In genomic region chr5:80466669-80467485, GRCh38 we compare ENCODE assay signal across 12 cellular contexts. TPM values are rescaled to one million over a fixed set of nuclear protein-coding genes. Genes with fewer than 3 reads are reported as not detected.
DNase-seq lines count a peak whose midpoint lies in the region; ATAC-seq and FAIRE-seq lines count a peak whose summit lies in the region.
"Had no signal": no experiment of that assay in that cellular context is flagged by ENCODE, and none has a peak within 500 bp of the region (broad histone marks: within the 10 kb centered on the region; RNA-seq: fewer than 3 reads in every experiment).

No MANE protein-coding gene starts in this region.

- H3K4me3 ChIP-seq in adipocyte (ENCODE audit: low read length): no peak overlapping the region

- peaks cover 47% of the 10 kb centered on the region for H3K36me3 ChIP-seq in adipocyte (ENCODE audit: control insufficient read depth, insufficient read depth, low read length, severe bottlenecking)

- FAIRE-seq in frontal cortex (lab: Jason Lieb, UNC): no peak

- intact Hi-C loops in Right ventricle myocardium superior (cut with DNase I): no loop called here
- intact Hi-C loops in cardiac septum (cut with DNase I): no loop called here

- H3K4me1 ChIP-seq in adipocyte (ENCODE audit: control insufficient read depth, insufficient read depth, low read length): peaks cover 11% of the 10 kb centered on the region

- no peak overlapping the region for H3K9ac ChIP-seq in adipocyte (ENCODE audit: low read length)

- peaks cover 4% of the 10 kb centered on the region for H3K9me3 ChIP-seq in adipocyte (ENCODE audit: control insufficient read depth, low read length)

- no peaks in the 10 kb centered on the region for H3K27me3 ChIP-seq in adipocyte (replicated peaks; ENCODE audit: control insufficient read depth, insufficient read depth, low read length)

- ATAC-seq in Right ventricle myocardium superior (ENCODE audit: poor library complexity) (peak; percentile 63), GM21786 (IDR thresholded peaks at IDR 0.05; ENCODE audit: unreplicated experiment) (no peak)
- ATAC-seq: activated T-cell treated with anti-CD3 and anti-CD28 coated beads, Interleukin-2, amount 50 U/mL, for 72 hours had no signal

- no peak for DNase-seq in Right ventricle myocardium superior
- no peak for DNase-seq in cardiac septum (ENCODE audit: low spot score)
- peak; percentile 72 for DNase-seq in adipocyte (ENCODE audit: low read depth)
- DNase-seq in glomerular visceral epithelial cell (ENCODE audit: extremely low spot score): peak; percentile 39
- no peak for DNase-seq in frontal cortex (ENCODE audit: low spot score in 2 of 2)
- DNase-seq in cerebellum (ENCODE audit: low spot score): no peak
- DNase-seq in GM19240 (ENCODE audit: insufficient read length, low spot score): no peak
- DNase-seq: activated T-cell treated with anti-CD3 and anti-CD28 coated beads, Interleukin-2, amount 50 U/mL, for 72 hours; NCI-H1694 treated with DMSO at 0.1 percent for 48 hours; substantia nigra had no signal

RNA-seq across cellular contexts. Expression of gene FAM151B, which starts 21.0 kb away (rescaled TPM):
- total RNA-seq in Right ventricle myocardium superior (1.5 TPM), cardiac septum (2.1 TPM), frontal cortex (38.3 TPM), cerebellum (14.7 TPM)
- total RNA-seq: OCI-LY7 had no signal

RNA-seq across cellular contexts. Expression of gene ZFYVE16, which starts 59.0 kb away (rescaled TPM):
- total RNA-seq in Right ventricle myocardium superior: 29.6 TPM
- 50.3 TPM for total RNA-seq in cardiac septum
- 36.3 TPM for total RNA-seq in frontal cortex
- total RNA-seq in cerebellum: 85.2 TPM

Comparison
In these comparisons a context has a peak if more than half of its experiments do, and no peak if none do; other contexts are left out.
1. DNase-seq: peak in adipocyte (single experiment) and glomerular visceral epithelial cell (single experiment); none in Right ventricle myocardium superior (single experiment), cardiac septum (single experiment), frontal cortex (0 of 2), cerebellum (single experiment) and GM19240 (single experiment).